In genomic region chr17:75552425-75552824, GRCh38 we compare ENCODE assay signal across 17 cellular contexts. TPM values are rescaled to one million over a fixed set of nuclear protein-coding genes. Genes with fewer than 3 reads are reported as not detected.
DNase-seq lines count a peak whose midpoint lies in the region; ATAC-seq and TF ChIP-seq lines count a peak whose summit lies in the region.
"Had no signal": no experiment of that assay in that cellular context is flagged by ENCODE, and none has a peak within 500 bp of the region (broad histone marks: within the 10 kb centered on the region; RNA-seq: fewer than 3 reads in every experiment).

No MANE protein-coding gene starts in this region.

- H3K4me3 Mint-ChIP-seq in Caco-2 (ENCODE audit: unreplicated experiment) (peak overlapping the region; percentile 33), progenitor cell of endocrine pancreas (ENCODE audit: low read depth) (no peak overlapping the region), T-cell (no peak overlapping the region)
- H3K4me3 Mint-ChIP-seq: CD4-positive, CD25-positive, alpha-beta regulatory T cell; HFFc6; IgD-negative memory B cell had no signal

- H3K4me3 ChIP-seq in Caco-2 (ENCODE audit: low read depth, low read length) (no peak overlapping the region), Panc1 (ENCODE audit: low read depth in 2 of 2, low read length in 2 of 2) (no peak overlapping the region), mesenchymal stem cell (ENCODE audit: insufficient read depth in 1 of 2, low read depth in 1 of 2, low read length in 2 of 2) (no peak overlapping the region), heart left ventricle (no peak overlapping the region)
- H3K4me3 ChIP-seq: SJSA1 had no signal

- H2BK5ac ChIP-seq in mesenchymal stem cell (ENCODE audit: low read depth, low read length, poor library complexity, severe bottlenecking), result no peak overlapping the region

- H3K27ac Mint-ChIP-seq in Caco-2 (ENCODE audit: unreplicated experiment) (peak overlapping the region; percentile 92), progenitor cell of endocrine pancreas (peak overlapping the region; percentile 68), T-cell (no peak overlapping the region)
- H3K27ac Mint-ChIP-seq: HFFc6, IgD-negative memory B cell had no signal

- no peak overlapping the region for H3K14ac ChIP-seq in mesenchymal stem cell (ENCODE audit: low read length in 2 of 2)

- peak overlapping the region; percentile 24 for H2BK120ac ChIP-seq in mesenchymal stem cell (ENCODE audit: low read depth, low read length)

- peak overlapping the region in 1 of 2 experiments; percentile 31 for H2BK12ac ChIP-seq in mesenchymal stem cell (ENCODE audit: low read length in 2 of 2)

- BruUV-seq in Caco-2 (replicated peaks; lab: Mats Ljungman, UMichigan) (no TSS peak), Panc1 (replicated peaks; lab: Mats Ljungman, UMichigan) (TSS peak; percentile 66)

- 26% methylated on average over 3 of the region's 8 CpGs for WGBS in mesenchymal stem cell
- 79 to 87% (median 82%) methylated on average over 8 of the region's 8 CpGs for WGBS in heart left ventricle, 4 donors

- no peak overlapping the region for H2AFZ ChIP-seq in mesenchymal stem cell (ENCODE audit: low read depth, low read length)

- no peaks in the 10 kb centered on the region for H3K27me3 ChIP-seq in Caco-2 (replicated peaks; ENCODE audit: control insufficient read depth, insufficient read depth, low read length)
- H3K27me3 ChIP-seq in Panc1 (ENCODE audit: control insufficient read depth, insufficient read depth, low read length), result no peaks in the 10 kb centered on the region
- H3K27me3 ChIP-seq in mesenchymal stem cell (ENCODE audit: control insufficient read depth in 1 of 2, insufficient read depth in 1 of 2, low read length in 2 of 2), result peaks cover 0 to 29% of the 10 kb centered on the region in 2 experiments
- H3K27me3 ChIP-seq in heart left ventricle, result no peaks in the 10 kb centered on the region

- ATAC-seq in Panc1 (no peak), HG03469 (IDR thresholded peaks at IDR 0.05; ENCODE audit: unreplicated experiment) (no peak), heart left ventricle (no peak), T-cell (replicated peaks in 1 of 4) (no peak)

- CTCF ChIA-PET in Caco-2 (lab: Charles Lee) (interaction anchor here (0.6 to 1.7 kb wide), 6 partner anchors 24 to 122 kb away, joined by 3 to 14 read pairs (median 5); partner anchors contain the start of genes LLGL2 and TSEN54), Panc1 (lab: Charles Lee) (no interaction called here), T-cell (lab: Charles Lee) (interaction anchor here in 1 of 2 donors (0.6 kb wide), 1 partner anchor 756 kb away, joined by 3 read pairs; no protein-coding TSS in a partner anchor)

- peak overlapping the region in 1 of 2 experiments; percentile 64 for H3K4ac ChIP-seq in mesenchymal stem cell (ENCODE audit: low read depth in 1 of 2, low read length in 2 of 2)

- intact Hi-C loops in Caco-2 (cut with micrococcal nuclease; ENCODE audit: unreplicated experiment), result loop anchor here (5.0 kb wide), 1 partner anchor 35 kb away; the partner anchor contains the start of genes CASKIN2 and TSEN54
- intact Hi-C loops in Panc1 (cut with micrococcal nuclease; ENCODE audit: unreplicated experiment), result no loop called here
- intact Hi-C loops in heart left ventricle (cut with DNase I), result no loop called here

- DNase-seq in Caco-2 (no peak), Panc1 (ENCODE audit: low read depth, low spot score) (no peak), mesenchymal stem cell (no peak), progenitor cell of endocrine pancreas (ENCODE audit: low spot score, unreplicated experiment) (no peak), heart left ventricle (no peak), T-cell (no peak)
- DNase-seq: CD4-positive, CD25-positive, alpha-beta regulatory T cell; DMS79; GOT3; HFFc6; NCI-H1417 treated with DMSO at 0.1 percent for 48 hours; NCI-H2029; NCI-H510A treated with DMSO at 0.1 percent for 48 hours had no signal

- no peak for TF ChIP-seq POLR2A in heart left ventricle (IDR thresholded peaks at IDR 0.05)

- H3K23ac ChIP-seq in mesenchymal stem cell (ENCODE audit: low read length in 2 of 2), result no peak overlapping the region

- H3K9me3 ChIP-seq in Caco-2, result no peaks in the 10 kb centered on the region
- no peaks in the 10 kb centered on the region for H3K9me3 ChIP-seq in Panc1 (ENCODE audit: control insufficient read depth, insufficient read depth, low read depth, low read length)
- H3K9me3 ChIP-seq in mesenchymal stem cell (ENCODE audit: control insufficient read depth, low read length), result no peaks in the 10 kb centered on the region
- no peaks in the 10 kb centered on the region for H3K9me3 ChIP-seq in heart left ventricle
- H3K9me3 ChIP-seq: SJSA1 had no signal

- peak overlapping the region; percentile 30 for H2BK15ac ChIP-seq in mesenchymal stem cell (ENCODE audit: low read depth, poor library complexity, severe bottlenecking)

- no peaks in the 10 kb centered on the region for H3K79me1 ChIP-seq in mesenchymal stem cell (replicated peaks; ENCODE audit: low read length, poor library complexity, severe bottlenecking)

- no peak overlapping the region for H3K4me2 ChIP-seq in mesenchymal stem cell (ENCODE audit: low read length, poor library complexity, severe bottlenecking)

- peaks cover 61% of the 10 kb centered on the region for H3K4me1 ChIP-seq in Caco-2
- peaks cover 43% of the 10 kb centered on the region for H3K4me1 ChIP-seq in Panc1 (ENCODE audit: control insufficient read depth, insufficient read depth, low read length)
- H3K4me1 ChIP-seq in mesenchymal stem cell (ENCODE audit: control insufficient read depth, insufficient read depth, low read depth, low read length), result peaks cover 39% of the 10 kb centered on the region
- peaks cover 0 to 6% (median 0%) of the 10 kb centered on the region in 12 donors for H3K4me1 ChIP-seq in heart left ventricle

- TF ChIP-seq CTCF in Caco-2 (IDR thresholded peaks at IDR 0.05; ENCODE audit: insufficient read depth in 1 of 2, low read depth in 1 of 2, low read length in 1 of 2, severe bottlenecking in 1 of 2, unreplicated experiment in 1 of 2), result no peak
- TF ChIP-seq CTCF in Panc1 (IDR thresholded peaks at IDR 0.05), result no peak
- TF ChIP-seq CTCF in progenitor cell of endocrine pancreas (IDR thresholded peaks at IDR 0.05; ENCODE audit: unreplicated experiment), result no peak
- TF ChIP-seq CTCF in heart left ventricle (IDR thresholded peaks at IDR 0.05), result no peak

- peak overlapping the region; percentile 72 for H3K27ac ChIP-seq in Panc1 (ENCODE audit: low read length)
- H3K27ac ChIP-seq in mesenchymal stem cell (ENCODE audit: low read length, poor library complexity, severe bottlenecking), result peak overlapping the region; percentile 74
- H3K27ac ChIP-seq in heart left ventricle, result no peak overlapping the region
- H3K27ac ChIP-seq: RWPE1, SJSA1 had no signal

- H3K9ac ChIP-seq in mesenchymal stem cell (ENCODE audit: low read length), result no peak overlapping the region

- H3K9me3 Mint-ChIP-seq in Caco-2 (ENCODE audit: unreplicated experiment) (no peaks in the 10 kb centered on the region), progenitor cell of endocrine pancreas (ENCODE audit: low read depth) (no peaks in the 10 kb centered on the region), T-cell (no peaks in the 10 kb centered on the region)
- H3K9me3 Mint-ChIP-seq: CD4-positive, CD25-positive, alpha-beta regulatory T cell; HFFc6; IgD-negative memory B cell had no signal

- H3K18ac ChIP-seq in mesenchymal stem cell (ENCODE audit: low read depth in 1 of 2, low read length in 2 of 2), result peak overlapping the region; percentile 58 to 73

- no peak overlapping the region for H2AK5ac ChIP-seq in mesenchymal stem cell (ENCODE audit: low read length, severe bottlenecking)

- peak overlapping the region; percentile 66 for H4K8ac ChIP-seq in mesenchymal stem cell (ENCODE audit: low read length)

- H4K91ac ChIP-seq in mesenchymal stem cell (ENCODE audit: low read length), result peak overlapping the region; percentile 74

- in situ Hi-C loops in Panc1 (cut with HindIII; ENCODE audit: low pct_unique_long_range_greater_than_20kb, low sequenced_read_pairs), result no loop called here

- peaks cover 2% of the 10 kb centered on the region; the same call in 1 of the 2 replicates for H3K36me3 ChIP-seq in Caco-2 (ENCODE audit: control insufficient read depth, insufficient read depth, low read length)
- no peaks in the 10 kb centered on the region for H3K36me3 ChIP-seq in Panc1 (ENCODE audit: control insufficient read depth, insufficient read depth, low read length)
- H3K36me3 ChIP-seq in mesenchymal stem cell (ENCODE audit: control insufficient read depth in 1 of 2, insufficient read depth in 2 of 2, low read depth in 1 of 2, low read length in 2 of 2), result no peaks in the 10 kb centered on the region
- no peaks in the 10 kb centered on the region for H3K36me3 ChIP-seq in heart left ventricle
- H3K36me3 ChIP-seq: SJSA1 had no signal

- POLR2A ChIA-PET in Caco-2 (lab: Charles Lee) (interaction anchor here (0.5 to 1.8 kb wide), 4 partner anchors 26 to 1210 kb away, joined by 4 to 8 read pairs (median 5); partner anchors contain the start of genes LLGL2 and TSEN54), Panc1 (lab: Charles Lee) (interaction anchor here (0.6 kb wide), 1 partner anchor 147 kb away, joined by 4 read pairs; the partner anchor contains the start of gene GRB2), T-cell (lab: Charles Lee) (no interaction called here)

- H3K4me1 Mint-ChIP-seq in Caco-2 (ENCODE audit: low read depth, unreplicated experiment), result peaks cover 22% of the 10 kb centered on the region
- H3K4me1 Mint-ChIP-seq in progenitor cell of endocrine pancreas (ENCODE audit: low read depth), result peaks cover 42% of the 10 kb centered on the region
- no peaks in the 10 kb centered on the region for H3K4me1 Mint-ChIP-seq in T-cell

- H3K27me3 Mint-ChIP-seq in Caco-2 (ENCODE audit: insufficient read depth, unreplicated experiment) (no peaks in the 10 kb centered on the region), progenitor cell of endocrine pancreas (no peaks in the 10 kb centered on the region), T-cell (no peaks in the 10 kb centered on the region)
- H3K27me3 Mint-ChIP-seq: CD4-positive, CD25-positive, alpha-beta regulatory T cell; IgD-negative memory B cell had no signal

- H3K36me3 Mint-ChIP-seq in Caco-2 (ENCODE audit: insufficient read depth, unreplicated experiment), result peaks cover 70% of the 10 kb centered on the region
- H3K36me3 Mint-ChIP-seq in progenitor cell of endocrine pancreas (ENCODE audit: insufficient read depth), result peaks cover 6% of the 10 kb centered on the region
- H3K36me3 Mint-ChIP-seq in T-cell, result peaks cover 4% of the 10 kb centered on the region

RNA-seq across cellular contexts. Expression of gene LLGL2, which starts 26.9 kb away (rescaled TPM):
- total RNA-seq in Caco-2 (2022) (165 and 179 TPM in 2 replicates), Panc1 (2021; ENCODE audit: unreplicated experiment) (201 TPM), progenitor cell of endocrine pancreas (232 and 235 TPM in 2 replicates), heart left ventricle (1 to 10 TPM; 1.8 to 5.9 (median 3.4) TPM), T-cell (10 to 100 TPM; 31.2 to 75.7 (median 53.4) TPM)
- polyA plus RNA-seq in Panc1 (2012; ENCODE audit: insufficient read length), result 233 TPM
- polyA plus RNA-seq in mesenchymal stem cell (2013, experiment 1 of 2), result 3.6 TPM
- 3.5 TPM for polyA plus RNA-seq in mesenchymal stem cell (2013, experiment 2 of 2)
- polyA plus RNA-seq in heart left ventricle, result 1 to 10 TPM; 6.6 to 8.1 TPM

RNA-seq across cellular contexts. Expression of gene MYO15B, which starts 35.2 kb away (rescaled TPM):
- 12.3 and 24.4 TPM in 2 replicates for total RNA-seq in Caco-2 (2022)
- 26.5 TPM for total RNA-seq in Panc1 (2021; ENCODE audit: unreplicated experiment)
- 26.4 TPM for polyA plus RNA-seq in Panc1 (2012; ENCODE audit: insufficient read length)
- polyA plus RNA-seq in mesenchymal stem cell (2013, experiment 1 of 2), result 2.6 TPM
- polyA plus RNA-seq in mesenchymal stem cell (2013, experiment 2 of 2), result 2.7 TPM
- total RNA-seq in progenitor cell of endocrine pancreas, result 336 and 337 TPM in 2 replicates
- total RNA-seq in heart left ventricle, result 10 to 100 TPM; 14.0 to 76.4 (median 42.9) TPM
- polyA plus RNA-seq in heart left ventricle, result 10 to 100 TPM; 23.5 to 72.0 TPM
- total RNA-seq in T-cell, result 100 to 1,000 TPM; 171 to 382 (median 273) TPM

RNA-seq across cellular contexts. Expression of gene TSEN54, which starts 36.1 kb away (rescaled TPM):
- total RNA-seq in Caco-2 (2022) (71.3 and 74.5 TPM in 2 replicates), Panc1 (2021; ENCODE audit: unreplicated experiment) (78.7 TPM), progenitor cell of endocrine pancreas (56.0 and 56.4 TPM in 2 replicates), heart left ventricle (10 to 100 TPM in 2 of 9 donors, 1 to 10 TPM in 7; 4.0 to 11.6 (median 7.1) TPM), T-cell (10 to 100 TPM; 54.9 to 94.7 (median 67.6) TPM)
- polyA plus RNA-seq in Panc1 (2012; ENCODE audit: insufficient read length), result 50.8 TPM
- polyA plus RNA-seq in mesenchymal stem cell (2013, experiment 1 of 2), result 8.4 TPM
- polyA plus RNA-seq in mesenchymal stem cell (2013, experiment 2 of 2), result 9.2 TPM
- polyA plus RNA-seq in heart left ventricle, result 10 to 100 TPM in 1 of 2 donors, 1 to 10 TPM in 1; 9.4 to 12.4 TPM

RNA-seq across cellular contexts. Expression of gene CASKIN2, which starts 37.1 kb away (rescaled TPM):
- total RNA-seq in Caco-2 (2022) (41.8 and 48.9 TPM in 2 replicates), Panc1 (2021; ENCODE audit: unreplicated experiment) (40.0 TPM), progenitor cell of endocrine pancreas (47.6 and 50.6 TPM in 2 replicates), heart left ventricle (10 to 100 TPM; 27.1 to 51.2 (median 39.3) TPM), T-cell (under 1 TPM; 0.28 to 0.88 (median 0.85) TPM)
- polyA plus RNA-seq in Panc1 (2012; ENCODE audit: insufficient read length), result 20.3 TPM
- 6.3 TPM for polyA plus RNA-seq in mesenchymal stem cell (2013, experiment 1 of 2)
- polyA plus RNA-seq in mesenchymal stem cell (2013, experiment 2 of 2), result 6.1 TPM
- polyA plus RNA-seq in heart left ventricle, result 10 to 100 TPM; 19.5 to 23.2 TPM
- polyA plus RNA-seq: IgD-negative memory B cell had no signal

Comparison
In these comparisons a context has a peak if more than half of its experiments do, and no peak if none do; other contexts are left out.
1. H3K27ac Mint-ChIP-seq: peak in Caco-2 (single experiment) and progenitor cell of endocrine pancreas (single experiment); none in T-cell (0 of 2).
2. H3K27ac ChIP-seq: peak in Panc1 (single experiment) and mesenchymal stem cell (single experiment); none in heart left ventricle (0 of 12).
3. RNA of gene LLGL2, which starts 26.9 kb away (total RNA-seq): 232 to 235 TPM in progenitor cell of endocrine pancreas, 201 TPM in Panc1 (single experiment), 165 to 179 TPM in Caco-2 and 31.2 to 75.7 TPM in T-cell; 1.8 to 5.9 TPM in heart left ventricle; every median in the first group is over 4 times any median in the second.
4. POLR2A ChIA-PET loops: an anchor here in Caco-2 (0.5 to 1.8 kb wide) and Panc1 (0.6 kb wide); none called in T-cell.